In the genomic region with DNA sequence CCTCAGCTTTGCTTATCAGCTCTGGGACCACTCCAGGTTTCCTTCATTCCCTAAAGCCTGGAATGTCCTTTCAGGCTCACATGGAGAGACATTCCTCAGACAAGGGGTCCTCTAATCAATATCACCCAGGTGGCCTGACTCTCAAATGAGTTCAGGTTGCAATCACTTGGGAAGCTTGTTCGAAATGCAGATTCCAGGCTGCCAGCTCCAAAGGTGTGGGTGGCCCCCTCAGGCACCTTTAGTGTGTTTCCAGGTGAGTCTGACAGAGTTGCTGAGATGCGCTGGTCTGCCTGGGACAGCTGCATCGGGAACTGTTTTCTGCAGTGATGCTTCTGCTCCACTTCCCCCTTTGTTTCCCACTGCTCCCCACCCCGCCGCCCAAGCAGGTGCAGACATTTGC, we compare ENCODE assay signal across 14 cellular contexts.
A peak's percentile ranks its signal among the peaks of the same experiment; 100 is the strongest.
DNase-seq lines count a peak whose midpoint lies in the region; ATAC-seq and TF ChIP-seq lines count a peak whose summit lies in the region.
"Had no signal": no experiment of that assay in that cellular context is flagged by ENCODE, and none has a peak within 500 bp of the region (broad histone marks: within the 10 kb centered on the region; RNA-seq: fewer than 3 reads in every experiment).

No MANE protein-coding gene starts in this region.

- H3K9me3 Mint-ChIP-seq in progenitor cell of endocrine pancreas (ENCODE audit: low read depth) = peaks cover 20% of the 10 kb centered on the region

- no peak overlapping the region for H3K23ac ChIP-seq in mesenchymal stem cell (ENCODE audit: low read length in 2 of 2)

- H2BK5ac ChIP-seq in mesenchymal stem cell (ENCODE audit: low read depth, low read length, poor library complexity, severe bottlenecking) = no peak overlapping the region

- H4K91ac ChIP-seq in mesenchymal stem cell (ENCODE audit: low read length) = no peak overlapping the region

- no peaks in the 10 kb centered on the region for H3K79me1 ChIP-seq in mesenchymal stem cell (replicated peaks; ENCODE audit: low read length, poor library complexity, severe bottlenecking)

- H3K9me3 ChIP-seq in DND-41 (ENCODE audit: insufficient read depth, low read length, severe bottlenecking) (no peaks in the 10 kb centered on the region), SJCRH30 (replicated peaks) (peaks cover 1% of the 10 kb centered on the region; the same call in 1 of the 2 replicates), mesenchymal stem cell (ENCODE audit: control insufficient read depth, low read length) (no peaks in the 10 kb centered on the region)

- H3K4me2 ChIP-seq in DND-41 (ENCODE audit: insufficient read depth, low read length) (no peak overlapping the region), mesenchymal stem cell (ENCODE audit: low read length, poor library complexity, severe bottlenecking) (no peak overlapping the region)

- no peak overlapping the region for H2BK15ac ChIP-seq in mesenchymal stem cell (ENCODE audit: low read depth, poor library complexity, severe bottlenecking)

- ATAC-seq in DND-41 (ENCODE audit: insufficient read depth, low read depth) = 0 out of 3 replicates have a peak, but pooled peaks have one; percentile 19
- ATAC-seq: HCT116, HepG2 had no signal

- H3K4ac ChIP-seq in mesenchymal stem cell (ENCODE audit: low read depth in 1 of 2, low read length in 2 of 2) = peak overlapping the region in 1 of 2 experiments; percentile 7

- H3K36me3 ChIP-seq in DND-41 (ENCODE audit: insufficient read depth, low read length) = no peaks in the 10 kb centered on the region
- H3K36me3 ChIP-seq in SJCRH30 = no peaks in the 10 kb centered on the region
- no peaks in the 10 kb centered on the region for H3K36me3 ChIP-seq in mesenchymal stem cell (ENCODE audit: control insufficient read depth in 1 of 2, insufficient read depth in 2 of 2, low read depth in 1 of 2, low read length in 2 of 2)

- no peak overlapping the region for H3K14ac ChIP-seq in mesenchymal stem cell (ENCODE audit: low read length in 2 of 2)

- in situ Hi-C loops in GM13977 (cut with MboI; ENCODE audit: low pct_unique_long_range_greater_than_20kb, low sequenced_read_pairs, unreplicated experiment) = no loop called here

- no peak overlapping the region for H3K4me3 Mint-ChIP-seq in progenitor cell of endocrine pancreas (ENCODE audit: low read depth)
- H3K4me3 Mint-ChIP-seq: B cell; CD4-positive, alpha-beta memory T cell had no signal

- H3K27ac ChIP-seq in DND-41 (ENCODE audit: low read length) (no peak overlapping the region), SJCRH30 (peak overlapping the region; percentile 90), mesenchymal stem cell (ENCODE audit: low read length, poor library complexity, severe bottlenecking) (no peak overlapping the region)
- H3K27ac ChIP-seq: C4-2B had no signal

- H3K9ac ChIP-seq in DND-41 (ENCODE audit: low read depth, low read length) (no peak overlapping the region), mesenchymal stem cell (ENCODE audit: low read length) (no peak overlapping the region)

- peak overlapping the region in 1 of 2 experiments; percentile 44 for H3K18ac ChIP-seq in mesenchymal stem cell (ENCODE audit: low read depth in 1 of 2, low read length in 2 of 2)

- H3K4me1 ChIP-seq in DND-41 (ENCODE audit: insufficient read depth, low read length) = no peaks in the 10 kb centered on the region
- H3K4me1 ChIP-seq in SJCRH30 = peaks cover 31% of the 10 kb centered on the region
- H3K4me1 ChIP-seq in mesenchymal stem cell (ENCODE audit: control insufficient read depth, insufficient read depth, low read depth, low read length) = peaks cover 5% of the 10 kb centered on the region

- no peak overlapping the region for H2AK5ac ChIP-seq in mesenchymal stem cell (ENCODE audit: low read length, severe bottlenecking)

- H3K79me2 ChIP-seq in DND-41 (ENCODE audit: insufficient read depth, low read length) = no peaks in the 10 kb centered on the region

- peaks cover 2% of the 10 kb centered on the region for H3K36me3 Mint-ChIP-seq in progenitor cell of endocrine pancreas (ENCODE audit: insufficient read depth)
- H3K36me3 Mint-ChIP-seq: CD4-positive, alpha-beta memory T cell had no signal

- H4K8ac ChIP-seq in mesenchymal stem cell (ENCODE audit: low read length) = no peak overlapping the region

- no peaks in the 10 kb centered on the region for H3K27me3 Mint-ChIP-seq in progenitor cell of endocrine pancreas
- H3K27me3 Mint-ChIP-seq: B cell had no signal

- no peaks in the 10 kb centered on the region for H4K20me1 ChIP-seq in DND-41 (ENCODE audit: insufficient read depth, low read length)

- no peak for TF ChIP-seq CTCF in DND-41 (IDR thresholded peaks at IDR 0.05; ENCODE audit: borderline replicate concordance, extremely low read depth, low read length, poor library complexity, severe bottlenecking)
- TF ChIP-seq CTCF in progenitor cell of endocrine pancreas (IDR thresholded peaks at IDR 0.05; ENCODE audit: unreplicated experiment) = no peak
- TF ChIP-seq CTCF in GM13977 (IDR thresholded peaks at IDR 0.05; ENCODE audit: extremely low read depth, insufficient read depth, missing control alignments) = no peak

- H3K4me1 Mint-ChIP-seq in progenitor cell of endocrine pancreas (ENCODE audit: low read depth) = peaks cover 19% of the 10 kb centered on the region
- H3K4me1 Mint-ChIP-seq: B cell; CD4-positive, alpha-beta memory T cell had no signal

- no peak overlapping the region for H2AFZ ChIP-seq in DND-41 (ENCODE audit: low read depth, low read length)
- H2AFZ ChIP-seq in mesenchymal stem cell (ENCODE audit: low read depth, low read length) = no peak overlapping the region

- H3K27ac Mint-ChIP-seq in progenitor cell of endocrine pancreas = peak overlapping the region; percentile 86
- H3K27ac Mint-ChIP-seq: B cell; CD4-positive, alpha-beta memory T cell had no signal

- peak overlapping the region; percentile 2 for H2BK120ac ChIP-seq in mesenchymal stem cell (ENCODE audit: low read depth, low read length)

- H3K4me3 ChIP-seq in DND-41 (ENCODE audit: low read depth in 1 of 2, low read length in 2 of 2) (no peak overlapping the region), SJCRH30 (no peak overlapping the region), mesenchymal stem cell (ENCODE audit: insufficient read depth in 1 of 2, low read depth in 1 of 2, low read length in 2 of 2) (no peak overlapping the region)

- DNase-seq in DND-41 (no peak), SJCRH30 (peak in 1 of 2 experiments; percentile 65), mesenchymal stem cell (no peak), progenitor cell of endocrine pancreas (ENCODE audit: low spot score, unreplicated experiment) (no peak), GDM1 (lab: John Stamatoyannopoulos, UW) (no peak), GM13977 (ENCODE audit: low spot score) (no peak), HuH-7.5 (ENCODE audit: low spot score) (no peak)
- DNase-seq: CD4-positive, alpha-beta memory T cell; DMS79; EL had no signal

- no peaks in the 10 kb centered on the region for H3K27me3 ChIP-seq in DND-41 (ENCODE audit: insufficient read depth, low read length, poor library complexity)
- H3K27me3 ChIP-seq in SJCRH30 = no peaks in the 10 kb centered on the region
- H3K27me3 ChIP-seq in mesenchymal stem cell (ENCODE audit: control insufficient read depth in 1 of 2, insufficient read depth in 1 of 2, low read length in 2 of 2) = peaks cover 0 to 9% of the 10 kb centered on the region in 2 experiments

- WGBS in mesenchymal stem cell = 82% methylated on average over 5 of the region's 5 CpGs

- peak overlapping the region in 1 of 2 experiments; percentile 39 for H2BK12ac ChIP-seq in mesenchymal stem cell (ENCODE audit: low read length in 2 of 2)
